In the genomic region with DNA sequence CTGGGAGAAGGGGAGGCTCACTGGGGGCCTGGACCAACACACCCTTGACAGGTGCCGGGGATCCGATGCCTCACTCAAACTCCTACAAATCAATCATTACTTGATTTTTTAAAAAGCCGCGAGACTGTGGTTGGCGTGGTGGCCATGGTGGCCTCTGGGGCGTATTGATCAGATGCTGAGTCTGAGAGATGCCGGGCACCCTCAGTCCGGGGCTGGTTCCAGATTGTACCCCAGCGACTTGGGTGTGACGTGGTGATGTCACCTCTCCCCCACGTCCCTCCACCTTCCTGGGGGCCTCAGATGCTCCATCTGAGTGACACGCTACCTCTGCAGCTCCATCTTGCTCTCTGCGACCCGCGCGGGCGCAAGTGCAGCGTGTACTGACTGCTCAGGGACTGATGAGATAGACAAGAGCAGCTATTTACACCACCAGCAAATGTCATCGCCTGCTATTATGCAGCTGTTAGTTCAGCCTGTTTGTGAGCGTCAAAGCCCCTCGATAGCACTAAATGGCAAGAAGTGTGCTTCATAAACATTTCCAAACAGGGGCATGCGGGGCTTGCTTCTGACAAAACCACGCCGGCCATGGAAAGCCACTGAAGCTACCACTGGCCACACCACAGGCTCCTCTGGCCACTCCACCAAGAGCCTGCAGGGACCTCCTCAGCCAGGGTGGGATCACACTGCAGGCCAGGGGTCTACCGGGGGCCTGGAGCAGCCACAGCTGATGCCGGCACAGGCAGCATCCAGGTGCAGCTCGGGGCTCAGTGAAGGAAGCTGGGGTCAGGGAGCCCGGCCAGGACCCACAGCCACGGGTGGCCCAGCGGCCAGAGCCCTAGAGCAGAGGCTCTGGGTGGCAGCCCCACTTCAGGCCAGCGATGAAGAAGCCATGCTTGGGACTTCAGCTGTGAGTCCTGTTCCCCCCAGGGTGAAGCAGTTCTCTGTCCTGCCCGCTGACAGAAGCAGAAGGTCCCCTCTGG, we compare ENCODE assay signal across 22 cellular contexts. TPM values are rescaled to one million over a fixed set of nuclear protein-coding genes. Genes with fewer than 3 reads are reported as not detected.
"Had no signal": no experiment of that assay in that cellular context is flagged by ENCODE, and none has a peak within 500 bp of the region (broad histone marks: within the 10 kb centered on the region; RNA-seq: fewer than 3 reads in every experiment).

No MANE protein-coding gene starts in this region.

- H3K4me3 ChIP-seq: breast epithelium, MG63 had no signal

- H3K36me3 ChIP-seq: breast epithelium, MG63 had no signal

- H3K27ac Mint-ChIP-seq: activated CD8-positive, alpha-beta T cell treated with anti-CD3 and anti-CD28 coated beads, Interleukin-2, amount 10 ng/mL, durations not matched to agents 7 days and 5 days; activated naive CD4-positive, alpha-beta T cell treated with anti-CD3 and anti-CD28 coated beads, Interleukin-2, amount 50 U/mL, for 24 hours; T-helper 1 cell treated with Interleukin-12 subunit alpha and Interleukin-12 subunit beta and Interleukin-4 antibody, amounts not matched to agents 30 μg/mL and 1 μg/mL, for 36 hours had no signal

- H3K4me3 Mint-ChIP-seq: activated CD8-positive, alpha-beta T cell treated with anti-CD3 and anti-CD28 coated beads, Interleukin-2, amount 10 ng/mL, durations not matched to agents 7 days and 5 days; activated naive CD4-positive, alpha-beta T cell treated with anti-CD3 and anti-CD28 coated beads, Interleukin-2, amount 50 U/mL, for 24 hours; T-helper 1 cell treated with Interleukin-12 subunit alpha and Interleukin-12 subunit beta and Interleukin-4 antibody, amounts not matched to agents 30 μg/mL and 1 μg/mL, for 36 hours had no signal

- DNase-seq: activated CD4-positive, alpha-beta T cell treated with anti-CD3 and anti-CD28 coated beads for 4 hours; activated CD8-positive, alpha-beta memory T cell treated with anti-CD3 and anti-CD28 coated beads, Interleukin-2, amount 50 U/mL, for 48 hours; activated CD8-positive, alpha-beta T cell treated with anti-CD3 and anti-CD28 coated beads, Interleukin-2, amount 10 ng/mL, durations not matched to agents 7 days and 5 days; activated T-cell treated with anti-CD3 and anti-CD28 coated beads, Interleukin-2, amount 50 U/mL, for 1 hour; aorta; MG63; NCI-H1092 treated with DMSO at 0.1 percent for 48 hours; NCI-H1417 treated with DMSO at 0.1 percent for 48 hours; NCI-H1694 treated with DMSO at 0.1 percent for 48 hours; NCI-H2029 treated with DMSO at 0.1 percent for 48 hours; NCI-H510A treated with DMSO at 0.1 percent for 48 hours; NCI-H69; NK-92 treated with Interleukin-12 subunit alpha and Interleukin-12 subunit beta, amount 100 ng/mL, for 24 hours; OCI-M1; RPMI8226; SHP77 treated with DMSO at 0.1 percent for 48 hours had no signal

- H3K4me1 Mint-ChIP-seq: activated naive CD4-positive, alpha-beta T cell treated with anti-CD3 and anti-CD28 coated beads, Interleukin-2, amount 50 U/mL, for 24 hours had no signal

- H3K27ac ChIP-seq: breast epithelium had no signal

- H3K9me3 Mint-ChIP-seq: activated naive CD4-positive, alpha-beta T cell treated with anti-CD3 and anti-CD28 coated beads, Interleukin-2, amount 50 U/mL, for 24 hours; T-helper 1 cell treated with Interleukin-12 subunit alpha and Interleukin-12 subunit beta and Interleukin-4 antibody, amounts not matched to agents 30 μg/mL and 1 μg/mL, for 36 hours had no signal

- ATAC-seq: activated CD4-positive, CD25-positive, alpha-beta regulatory T cell treated with anti-CD3 and anti-CD28 coated beads, Interleukin-2, amount 50 U/mL, for 24 hours; activated CD8-positive, alpha-beta T cell treated with anti-CD3 and anti-CD28 coated beads, Interleukin-2, amount 10 ng/mL, durations not matched to agents 7 days and 5 days; Panc1 had no signal

- H3K4me1 ChIP-seq: breast epithelium had no signal

RNA-seq across cellular contexts. Expression of a gene that starts 50.1 kb away (rescaled TPM):
- total RNA-seq: activated CD8-positive, alpha-beta T cell treated with anti-CD3 and anti-CD28 coated beads, Interleukin-2, amount 10 ng/mL, durations not matched to agents 7 days and 5 days; SK-MEL-5 had no signal
